ENCODE assay signal across 13 cellular contexts in the genomic region with DNA sequence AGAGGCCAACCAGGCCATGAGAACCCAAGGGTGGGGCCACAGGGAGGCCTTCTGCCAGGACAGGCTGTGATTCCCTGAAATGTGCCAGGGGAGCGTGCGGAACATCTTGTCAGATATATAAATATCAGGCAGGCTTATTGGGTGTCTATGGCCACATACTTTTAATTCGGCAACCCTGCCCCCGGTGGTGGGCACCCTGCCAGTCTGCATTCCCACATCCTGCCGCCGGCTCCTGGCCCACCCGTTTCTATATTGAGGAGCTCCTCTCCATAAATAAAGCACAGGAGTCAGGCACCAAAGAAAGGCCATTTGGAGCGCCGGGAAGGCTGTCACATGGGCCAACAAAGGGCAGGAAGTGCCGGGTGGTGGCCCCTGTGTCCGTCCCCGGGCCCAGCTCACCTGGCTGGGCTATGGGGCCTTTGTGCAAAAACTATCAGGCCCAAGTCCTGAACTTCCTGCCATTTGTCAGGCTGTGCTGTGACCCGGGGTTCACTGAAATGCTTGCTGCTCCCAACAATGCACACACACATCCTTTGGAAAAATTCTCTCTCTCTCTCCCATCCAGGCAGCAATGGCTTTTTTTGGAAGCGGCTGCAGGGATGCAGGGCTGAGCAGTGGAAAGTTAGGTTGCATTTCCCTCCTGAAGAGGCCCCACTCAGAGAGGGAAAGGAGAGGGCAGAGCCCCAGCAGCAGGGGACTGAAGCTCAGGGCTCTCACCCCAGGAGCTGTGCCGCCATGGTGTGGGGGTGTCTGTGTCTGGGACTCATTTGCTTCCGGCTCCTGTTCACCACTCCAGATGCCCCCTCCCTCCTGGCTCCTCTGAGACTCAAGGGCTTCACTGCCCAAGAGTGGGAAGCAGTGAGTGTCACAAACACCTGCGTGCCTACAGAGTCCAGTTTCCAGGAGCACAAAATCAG. TPM values are rescaled to one million over a fixed set of nuclear protein-coding genes. Genes with fewer than 3 reads are reported as not detected.
DNase-seq lines count a peak whose midpoint lies in the region; ATAC-seq, FAIRE-seq and TF ChIP-seq lines count a peak whose summit lies in the region.
"Had no signal": no experiment of that assay in that cellular context is flagged by ENCODE, and none has a peak within 500 bp of the region (broad histone marks: within the 10 kb centered on the region; RNA-seq: fewer than 3 reads in every experiment).

No MANE protein-coding gene starts in this region.

- no peaks in the 10 kb centered on the region for H3K4me1 ChIP-seq in body of pancreas
- peaks cover 0 to 29% of the 10 kb centered on the region in 2 donors for H3K4me1 ChIP-seq in right atrium auricular region

- H3K27ac ChIP-seq in body of pancreas: peak overlapping the region in 1 of 4 donors; percentile 19
- peak overlapping the region; percentile 75 to 79 for H3K27ac ChIP-seq in right atrium auricular region
- H3K27ac ChIP-seq: neutrophil had no signal

- H3K9me3 ChIP-seq in body of pancreas: no peaks in the 10 kb centered on the region
- no peaks in the 10 kb centered on the region for H3K9me3 ChIP-seq in right atrium auricular region
- H3K9me3 ChIP-seq: neutrophil had no signal

- H3K36me3 ChIP-seq in body of pancreas (replicated peaks in 1 of 2; ENCODE audit: insufficient read depth in 1 of 2, low read depth in 2 of 2) (no peaks in the 10 kb centered on the region), right atrium auricular region (no peaks in the 10 kb centered on the region)
- H3K36me3 ChIP-seq: neutrophil had no signal

- DNase-seq in ELR (ENCODE audit: low read depth): peak; percentile 20
- DNase-seq in body of pancreas: peak; percentile 14 to 42 (median 26)
- DNase-seq in right atrium auricular region (ENCODE audit: low spot score): peak; percentile 69
- DNase-seq in posterior vena cava (ENCODE audit: low spot score): peak; percentile 86
- no peak for DNase-seq in hypothalamus (lab: John Stamatoyannopoulos, UW)
- DNase-seq in GM12891 (ENCODE audit: insufficient read length, low spot score): no peak
- DNase-seq in inferior parietal cortex (ENCODE audit: extremely low spot score): no peak
- DNase-seq in NCI-H69 (lab: John Stamatoyannopoulos, UW): no peak
- DNase-seq: activated CD4-positive, alpha-beta memory T cell treated with anti-CD3 and anti-CD28 coated beads for 36 hours; activated naive CD4-positive, alpha-beta T cell; stimulated activated naive CD4-positive, alpha-beta T cell had no signal

- TF ChIP-seq CTCF in body of pancreas (IDR thresholded peaks at IDR 0.05) (peak in 1 of 7 experiments; percentile 15), right atrium auricular region (IDR thresholded peaks at IDR 0.05) (no peak)

- FAIRE-seq in GM12891 (lab: Jason Lieb, UNC): no peak
- FAIRE-seq: GM18507 had no signal

- TF ChIP-seq POLR2A in body of pancreas (IDR thresholded peaks at IDR 0.05): no peak
- no peak for TF ChIP-seq POLR2A in GM12891 (IDR thresholded peaks at IDR 0.05; ENCODE audit: low read depth, low read length)

- ATAC-seq in body of pancreas: peak; percentile 66

- 69 to 80% methylated on average over 3 to 17 of the region's 17 CpGs for WGBS in body of pancreas, 2 donors

- H3K4me3 ChIP-seq in body of pancreas: no peak overlapping the region
- no peak overlapping the region for H3K4me3 ChIP-seq in right atrium auricular region

- no peaks in the 10 kb centered on the region for H3K27me3 ChIP-seq in body of pancreas
- no peaks in the 10 kb centered on the region for H3K27me3 ChIP-seq in right atrium auricular region
- H3K27me3 ChIP-seq: neutrophil had no signal

- intact Hi-C loops in body of pancreas (cut with DNase I) (no loop called here), posterior vena cava (cut with DNase I) (no loop called here)

TF ChIP-seq in GM12891, 5 proteins besides CTCF, POLR2A, EP300 and RAD21:
- TF ChIP-seq POU2F2 (IDR thresholded peaks at IDR 0.05; ENCODE audit: low read depth, low read length): no peak
- no peak for TF ChIP-seq PAX5 (IDR thresholded peaks at IDR 0.05; ENCODE audit: insufficient read depth, low read length, severe bottlenecking)
- no peak for TF ChIP-seq TAF1 (IDR thresholded peaks at IDR 0.05; ENCODE audit: low read depth, low read length)
- TF ChIP-seq POLR2AphosphoS5 (IDR thresholded peaks at IDR 0.05; ENCODE audit: low read depth, low read length): no peak
- no peak for TF ChIP-seq SPI1 (IDR thresholded peaks at IDR 0.05; ENCODE audit: low read depth, low read length)

RNA-seq across cellular contexts. Expression of a gene that starts 25.1 kb away (rescaled TPM):
- 100 to 1,000 TPM in 1 of 2 donors, 10 to 100 TPM in 1; 36.9 to 106 TPM for total RNA-seq in body of pancreas
- total RNA-seq in right atrium auricular region: 100 to 1,000 TPM in 1 of 2 donors, 10 to 100 TPM in 1; 47.6 to 144 TPM
- 10 to 100 TPM; 41.9 to 46.7 TPM for total RNA-seq in posterior vena cava
- polyA plus RNA-seq in GM12891 (2012; ENCODE audit: low read depth, missing spikeins): 0.40 TPM

Comparison
In these comparisons a context has a peak if more than half of its experiments do, and no peak if none do; other contexts are left out.
1. DNase-seq: peak in ELR (single experiment), body of pancreas (4 of 4), right atrium auricular region (single experiment) and posterior vena cava (single experiment); none in hypothalamus (0 of 51), GM12891 (single experiment), inferior parietal cortex (single experiment) and NCI-H69 (single experiment).